12 cellular contexts compared by ENCODE assay signal in genomic region chr4:80540785-80541469, GRCh38.
DNase-seq lines count a peak whose midpoint lies in the region; ATAC-seq and TF ChIP-seq lines count a peak whose summit lies in the region.
"Had no signal": no experiment of that assay in that cellular context is flagged by ENCODE, and none has a peak within 500 bp of the region (broad histone marks: within the 10 kb centered on the region; RNA-seq: fewer than 3 reads in every experiment).

No MANE protein-coding gene starts in this region.

- no peaks in the 10 kb centered on the region for H3K4me1 ChIP-seq in left ventricle myocardium inferior

- H3K27me3 ChIP-seq in left ventricle myocardium inferior (ENCODE audit: low read depth) = no peaks in the 10 kb centered on the region
- H3K27me3 ChIP-seq: neutrophil had no signal

- no peaks in the 10 kb centered on the region for H3K36me3 Mint-ChIP-seq in activated T-cell treated with anti-CD3 and anti-CD28 coated beads, Interleukin-2, amount 50 U/mL, for 4 hours (ENCODE audit: insufficient read depth)
- no peaks in the 10 kb centered on the region; the same call in none of the 2 replicates for H3K36me3 Mint-ChIP-seq in HFFc6 (ENCODE audit: low read depth)
- no peaks in the 10 kb centered on the region for H3K36me3 Mint-ChIP-seq in stimulated activated memory B cell treated with anti-CD40 and anti-IgM and Interleukin-4, amounts not matched to agents 10 μg/mL and 1 μg/mL and 100 μg/mL, for 72 hours

- peak; percentile 83 to 88 for ATAC-seq in activated T-cell treated with anti-CD3 and anti-CD28 coated beads, Interleukin-2, amount 50 U/mL, for 4 hours
- ATAC-seq in HG03575 (IDR thresholded peaks at IDR 0.05; ENCODE audit: extremely low read depth, insufficient number of reproducible peaks, low FRiP score, unreplicated experiment) = peak; percentile 75
- ATAC-seq in stimulated activated memory B cell treated with anti-CD40 and anti-IgM and Interleukin-4, amounts not matched to agents 10 μg/mL and 1 μg/mL and 100 μg/mL, for 72 hours = peak; percentile 81

- intact Hi-C loops in left ventricle myocardium inferior (cut with micrococcal nuclease) = no loop called here

- no peak overlapping the region for H3K27ac ChIP-seq in left ventricle myocardium inferior (replicated peaks)
- H3K27ac ChIP-seq: HL-60, neutrophil had no signal

- no peaks in the 10 kb centered on the region for H3K36me3 ChIP-seq in left ventricle myocardium inferior
- H3K36me3 ChIP-seq: neutrophil had no signal

- H3K9me3 ChIP-seq in left ventricle myocardium inferior (replicated peaks) = no peaks in the 10 kb centered on the region
- H3K9me3 ChIP-seq: neutrophil had no signal

- peaks cover 20% of the 10 kb centered on the region for H3K27me3 Mint-ChIP-seq in activated T-cell treated with anti-CD3 and anti-CD28 coated beads, Interleukin-2, amount 50 U/mL, for 4 hours (ENCODE audit: low read depth)
- H3K27me3 Mint-ChIP-seq in HFFc6 (ENCODE audit: insufficient read depth) = peaks cover 2% of the 10 kb centered on the region; the same call in 1 of the 2 replicates
- H3K27me3 Mint-ChIP-seq in stimulated activated memory B cell treated with anti-CD40 and anti-IgM and Interleukin-4, amounts not matched to agents 10 μg/mL and 1 μg/mL and 100 μg/mL, for 72 hours = peaks cover 13% of the 10 kb centered on the region

- H3K27ac Mint-ChIP-seq in HFFc6 = no peak overlapping the region
- H3K27ac Mint-ChIP-seq in stimulated activated memory B cell treated with anti-CD40 and anti-IgM and Interleukin-4, amounts not matched to agents 10 μg/mL and 1 μg/mL and 100 μg/mL, for 72 hours = no peak overlapping the region

- no peak for DNase-seq in activated T-cell treated with anti-CD3 and anti-CD28 coated beads, Interleukin-2, amount 50 U/mL, for 4 hours
- no peak for DNase-seq in activated T-cell treated with anti-CD3 and anti-CD28 coated beads, Interleukin-2, amount 50 U/mL, for 1 hour
- peak; percentile 16 for DNase-seq in HFFc6
- DNase-seq in NCI-H345 (lab: John Stamatoyannopoulos, UW) = no peak
- DNase-seq in Kasumi-1 (lab: John Stamatoyannopoulos, UW) = no peak
- DNase-seq in left ventricle myocardium inferior = no peak
- DNase-seq: ACHN; stimulated activated CD8-positive, alpha-beta memory T cell treated with anti-CD3 and anti-CD28 coated beads, Interleukin-4, amount 100 ng/mL, for 48 hours had no signal

- no peak overlapping the region for H3K4me3 ChIP-seq in left ventricle myocardium inferior

- H3K4me3 Mint-ChIP-seq in activated T-cell treated with anti-CD3 and anti-CD28 coated beads, Interleukin-2, amount 50 U/mL, for 4 hours = no peak overlapping the region
- H3K4me3 Mint-ChIP-seq in HFFc6 = no peak overlapping the region
- no peak overlapping the region for H3K4me3 Mint-ChIP-seq in stimulated activated memory B cell treated with anti-CD40 and anti-IgM and Interleukin-4, amounts not matched to agents 10 μg/mL and 1 μg/mL and 100 μg/mL, for 72 hours

- TF ChIP-seq CTCF in HFFc6 (IDR thresholded peaks at IDR 0.05) (no peak), left ventricle myocardium inferior (IDR thresholded peaks at IDR 0.05; ENCODE audit: borderline replicate concordance) (no peak)

- H3K4me1 Mint-ChIP-seq in activated T-cell treated with anti-CD3 and anti-CD28 coated beads, Interleukin-2, amount 50 U/mL, for 4 hours (ENCODE audit: low read depth) = peaks cover 25% of the 10 kb centered on the region
- H3K4me1 Mint-ChIP-seq in HFFc6 (ENCODE audit: low read depth) = peaks cover 54% of the 10 kb centered on the region
- H3K4me1 Mint-ChIP-seq in stimulated activated memory B cell treated with anti-CD40 and anti-IgM and Interleukin-4, amounts not matched to agents 10 μg/mL and 1 μg/mL and 100 μg/mL, for 72 hours = peaks cover 17% of the 10 kb centered on the region

- peaks cover 3% of the 10 kb centered on the region for H3K9me3 Mint-ChIP-seq in activated T-cell treated with anti-CD3 and anti-CD28 coated beads, Interleukin-2, amount 50 U/mL, for 4 hours
- no peaks in the 10 kb centered on the region for H3K9me3 Mint-ChIP-seq in HFFc6
- H3K9me3 Mint-ChIP-seq in stimulated activated memory B cell treated with anti-CD40 and anti-IgM and Interleukin-4, amounts not matched to agents 10 μg/mL and 1 μg/mL and 100 μg/mL, for 72 hours = no peaks in the 10 kb centered on the region
